17 cellular contexts compared by ENCODE assay signal in the genomic region with DNA sequence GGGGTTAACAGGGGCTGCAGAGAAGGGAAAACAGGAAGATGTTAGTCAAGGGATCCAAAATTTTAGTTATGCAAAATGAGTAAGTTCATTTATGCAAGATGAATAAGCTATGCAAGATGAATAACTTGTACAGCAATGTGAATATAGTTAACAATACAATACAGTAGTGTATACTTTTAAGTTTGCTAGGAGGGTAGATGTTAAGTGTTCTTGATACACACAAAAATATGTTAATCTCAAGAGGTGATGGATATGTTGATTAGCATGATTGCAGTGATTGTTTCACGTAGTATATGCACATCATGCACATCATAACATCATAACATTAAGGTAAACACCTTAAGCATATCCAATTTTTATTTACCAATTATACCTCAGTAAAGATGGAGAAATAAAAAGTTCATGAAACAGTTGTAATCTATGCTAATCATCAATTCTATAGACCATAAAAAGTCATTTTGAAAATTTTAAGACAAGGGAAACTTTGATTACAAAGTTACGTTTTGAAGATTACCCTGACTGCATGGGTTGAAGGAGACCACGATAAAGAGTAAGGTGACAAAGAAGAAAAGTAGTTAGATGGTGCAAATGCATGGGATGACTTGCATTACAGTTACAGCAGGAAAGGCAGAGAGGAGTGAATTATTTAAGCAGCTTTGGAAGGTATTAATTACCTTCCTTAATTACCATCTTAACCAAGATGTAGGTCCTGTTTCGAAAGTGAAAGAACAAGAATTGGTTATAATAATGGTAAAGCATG. TPM values are rescaled to one million over a fixed set of nuclear protein-coding genes. Genes with fewer than 3 reads are reported as not detected.
DNase-seq lines count a peak whose midpoint lies in the region; ATAC-seq, FAIRE-seq and TF ChIP-seq lines count a peak whose summit lies in the region.
"Had no signal": no experiment of that assay in that cellular context is flagged by ENCODE, and none has a peak within 500 bp of the region (broad histone marks: within the 10 kb centered on the region; RNA-seq: fewer than 3 reads in every experiment).

No MANE protein-coding gene starts in this region.

- FAIRE-seq in D721Med (lab: Jason Lieb, UNC) = peak; percentile 6
- FAIRE-seq: H54 had no signal

- peaks cover 42% of the 10 kb centered on the region for H3K36me3 Mint-ChIP-seq in activated T-cell treated with anti-CD3 and anti-CD28 coated beads, Interleukin-2, amount 50 U/mL, for 24 hours (ENCODE audit: low read depth)
- H3K36me3 Mint-ChIP-seq in activated CD4-positive, alpha-beta memory T cell treated with anti-CD3 and anti-CD28 coated beads for 36 hours = peaks cover 17% of the 10 kb centered on the region
- peaks cover 34% of the 10 kb centered on the region for H3K36me3 Mint-ChIP-seq in stimulated activated naive CD8-positive, alpha-beta T cell treated with anti-CD3 and anti-CD28 coated beads, Interleukin-15, Interleukin-2, amounts not matched to agents 100 ng/mL and 50 ng/mL, for 24 hours (ENCODE audit: low read depth)

- H3K9me3 Mint-ChIP-seq in activated T-cell treated with anti-CD3 and anti-CD28 coated beads, Interleukin-2, amount 50 U/mL, for 24 hours = no peaks in the 10 kb centered on the region
- H3K9me3 Mint-ChIP-seq in activated CD4-positive, alpha-beta memory T cell treated with anti-CD3 and anti-CD28 coated beads for 36 hours = no peaks in the 10 kb centered on the region
- no peaks in the 10 kb centered on the region for H3K9me3 Mint-ChIP-seq in stimulated activated naive CD8-positive, alpha-beta T cell treated with anti-CD3 and anti-CD28 coated beads, Interleukin-15, Interleukin-2, amounts not matched to agents 100 ng/mL and 50 ng/mL, for 24 hours
- H3K9me3 Mint-ChIP-seq: CD14-positive monocyte had no signal

- TF ChIP-seq CTCF in D721Med (IDR thresholded peaks at IDR 0.05; ENCODE audit: insufficient read depth, missing control alignments) = no peak

- H3K4me1 Mint-ChIP-seq in activated T-cell treated with anti-CD3 and anti-CD28 coated beads, Interleukin-2, amount 50 U/mL, for 24 hours (ENCODE audit: low read depth) = peaks cover 19% of the 10 kb centered on the region
- peaks cover 17% of the 10 kb centered on the region for H3K4me1 Mint-ChIP-seq in activated CD4-positive, alpha-beta memory T cell treated with anti-CD3 and anti-CD28 coated beads for 36 hours (ENCODE audit: low read depth)
- peaks cover 7% of the 10 kb centered on the region for H3K4me1 Mint-ChIP-seq in stimulated activated naive CD8-positive, alpha-beta T cell treated with anti-CD3 and anti-CD28 coated beads, Interleukin-15, Interleukin-2, amounts not matched to agents 100 ng/mL and 50 ng/mL, for 24 hours (ENCODE audit: low read depth)
- H3K4me1 Mint-ChIP-seq: CD14-positive monocyte had no signal

- ATAC-seq in sciatic nerve (no peak), HG02970 (IDR thresholded peaks at IDR 0.05; ENCODE audit: low FRiP score, unreplicated experiment) (no peak)
- ATAC-seq: Panc1, Right ventricle myocardium inferior had no signal

- DNase-seq in activated T-cell treated with anti-CD3 and anti-CD28 coated beads, Interleukin-2, amount 50 U/mL, for 24 hours = no peak
- DNase-seq in activated T-cell treated with anti-CD3 and anti-CD28 coated beads, Interleukin-2, amount 50 U/mL, for 1 hour = no peak
- DNase-seq in D721Med (ENCODE audit: insufficient read length, low spot score) (no peak), sciatic nerve (ENCODE audit: low spot score) (no peak)
- DNase-seq in activated CD4-positive, alpha-beta memory T cell treated with anti-CD3 and anti-CD28 coated beads for 36 hours = no peak
- DNase-seq: MV-4-11, NCI-H1417 treated with DMSO at 0.1 percent for 48 hours, NCI-H2029, NCI-H2171 treated with DMSO at 0.1 percent for 48 hours, NCI-H510A, NCI-H82 had no signal

- intact Hi-C loops in activated CD4-positive, alpha-beta memory T cell treated with anti-CD3 and anti-CD28 coated beads for 36 hours (cut with micrococcal nuclease) = loop anchor here (2.0 kb wide), 1 partner anchor 32 kb away; the partner anchor contains the start of gene FAM174A
- intact Hi-C loops in sciatic nerve (cut with DNase I) = no loop called here

- CTCF ChIA-PET in activated CD4-positive, alpha-beta memory T cell treated with anti-CD3 and anti-CD28 coated beads for 36 hours (lab: Charles Lee) = no interaction called here

- H3K4me3 Mint-ChIP-seq in activated T-cell treated with anti-CD3 and anti-CD28 coated beads, Interleukin-2, amount 50 U/mL, for 24 hours = peak overlapping the region; percentile 28
- H3K4me3 Mint-ChIP-seq in activated CD4-positive, alpha-beta memory T cell treated with anti-CD3 and anti-CD28 coated beads for 36 hours = peak overlapping the region; percentile 43
- H3K4me3 Mint-ChIP-seq in stimulated activated naive CD8-positive, alpha-beta T cell treated with anti-CD3 and anti-CD28 coated beads, Interleukin-15, Interleukin-2, amounts not matched to agents 100 ng/mL and 50 ng/mL, for 24 hours = peak overlapping the region; percentile 2
- H3K4me3 Mint-ChIP-seq: CD14-positive monocyte had no signal

- peak overlapping the region; percentile 22 for H3K27ac Mint-ChIP-seq in activated T-cell treated with anti-CD3 and anti-CD28 coated beads, Interleukin-2, amount 50 U/mL, for 24 hours
- H3K27ac Mint-ChIP-seq in activated CD4-positive, alpha-beta memory T cell treated with anti-CD3 and anti-CD28 coated beads for 36 hours = no peak overlapping the region
- no peak overlapping the region for H3K27ac Mint-ChIP-seq in stimulated activated naive CD8-positive, alpha-beta T cell treated with anti-CD3 and anti-CD28 coated beads, Interleukin-15, Interleukin-2, amounts not matched to agents 100 ng/mL and 50 ng/mL, for 24 hours
- H3K27ac Mint-ChIP-seq: CD14-positive monocyte had no signal

- H3K27me3 Mint-ChIP-seq in activated T-cell treated with anti-CD3 and anti-CD28 coated beads, Interleukin-2, amount 50 U/mL, for 24 hours = no peaks in the 10 kb centered on the region
- no peaks in the 10 kb centered on the region for H3K27me3 Mint-ChIP-seq in activated CD4-positive, alpha-beta memory T cell treated with anti-CD3 and anti-CD28 coated beads for 36 hours
- no peaks in the 10 kb centered on the region for H3K27me3 Mint-ChIP-seq in stimulated activated naive CD8-positive, alpha-beta T cell treated with anti-CD3 and anti-CD28 coated beads, Interleukin-15, Interleukin-2, amounts not matched to agents 100 ng/mL and 50 ng/mL, for 24 hours

- POLR2A ChIA-PET in activated CD4-positive, alpha-beta memory T cell treated with anti-CD3 and anti-CD28 coated beads for 36 hours (lab: Charles Lee) = no interaction called here

RNA-seq across cellular contexts. Expression of gene FAM174A, which starts 31.4 kb away (rescaled TPM):
- total RNA-seq in activated CD4-positive, alpha-beta memory T cell treated with anti-CD3 and anti-CD28 coated beads for 36 hours = 1 to 10 TPM; 5.8 to 8.3 TPM
- 14.5 TPM for total RNA-seq in sciatic nerve
